ENCODE assay signal across 2 cellular contexts in genomic region chr14:69152944-69153847, GRCh38.
TF ChIP-seq lines count a peak whose summit lies in the region.

Gene DCAF5 (minus strand): TSS chr14:69153119. CDS start chr14:69152978, 141 bp downstream.

TF ChIP-seq in IMR-90, 13 proteins besides CTCF, POLR2A, EP300 and RAD21:
- TF ChIP-seq FOS (IDR thresholded peaks at IDR 0.05; ENCODE audit: low read depth, low read length) (no peak), SMC3 (IDR thresholded peaks at IDR 0.05; ENCODE audit: low read depth, low read length) (no peak), MAZ (IDR thresholded peaks at IDR 0.05; ENCODE audit: borderline replicate concordance, low read depth, low read length) (peak; percentile 92), CEBPB (IDR thresholded peaks at IDR 0.05; ENCODE audit: low read depth, low read length) (no peak), USF2 (IDR thresholded peaks at IDR 0.05; ENCODE audit: low read depth, low read length) (0 out of 2 replicates have a peak, but pooled peaks have one; percentile 28), BHLHE40 (IDR thresholded peaks at IDR 0.05; ENCODE audit: low read depth, low read length) (peak; percentile 66; the same call in 1 of the 2 replicates)

TF ChIP-seq in endothelial cell of umbilical vein, 7 proteins besides CTCF, POLR2A, EP300 and RAD21:
- TF ChIP-seq GATA2 (IDR thresholded peaks at IDR 0.05; ENCODE audit: insufficient read depth, insufficient read length, low read depth, low read length) (no peak), POLR2AphosphoS5 (IDR thresholded peaks at IDR 0.05; ENCODE audit: insufficient read depth, low read depth, low read length) (peak; percentile 85), FOS (IDR thresholded peaks at IDR 0.05; ENCODE audit: borderline replicate concordance, insufficient read depth, low read length) (no peak), MYC (IDR thresholded peaks at IDR 0.05; ENCODE audit: low read depth, low read length) (peak; percentile 26), JUN (IDR thresholded peaks at IDR 0.05; ENCODE audit: borderline replicate concordance, insufficient read depth, insufficient read length, low read depth) (no peak), EZH2 (IDR thresholded peaks at IDR 0.05; ENCODE audit: borderline replicate concordance, low read depth, low read length, severe bottlenecking) (no peak)
